22 cellular contexts compared by ENCODE assay signal in genomic region chr6:151403919-151404308, GRCh38. TPM values are rescaled to one million over a fixed set of nuclear protein-coding genes. Genes with fewer than 3 reads are reported as not detected.
DNase-seq lines count a peak whose midpoint lies in the region; ATAC-seq, FAIRE-seq and TF ChIP-seq lines count a peak whose summit lies in the region.
"Had no signal": no experiment of that assay in that cellular context is flagged by ENCODE, and none has a peak within 500 bp of the region (broad histone marks: within the 10 kb centered on the region; RNA-seq: fewer than 3 reads in every experiment).

No MANE protein-coding gene starts in this region.

- ATAC-seq in activated CD8-positive, alpha-beta T cell treated with anti-CD3 and anti-CD28 coated beads for 36 hours, result no peak
- ATAC-seq in activated CD8-positive, alpha-beta T cell treated with anti-CD3 and anti-CD28 coated beads, Interleukin-2, amount 10 ng/mL, durations not matched to agents 7 days and 5 days, result no peak
- no peak for ATAC-seq in natural killer cell
- ATAC-seq: gastroesophageal sphincter, Panc1 had no signal

- H3K36me3 Mint-ChIP-seq in activated CD8-positive, alpha-beta T cell treated with anti-CD3 and anti-CD28 coated beads for 36 hours (ENCODE audit: low read depth), result peaks cover 45% of the 10 kb centered on the region
- peaks cover 44% of the 10 kb centered on the region for H3K36me3 Mint-ChIP-seq in activated CD8-positive, alpha-beta T cell treated with anti-CD3 and anti-CD28 coated beads, Interleukin-2, amount 10 ng/mL, durations not matched to agents 7 days and 5 days (ENCODE audit: low read depth)
- peaks cover 28 to 40% (median 28%) of the 10 kb centered on the region in 3 experiments for H3K36me3 Mint-ChIP-seq in H9 (ENCODE audit: insufficient read depth in 1 of 3, low read depth in 3 of 3)
- H3K36me3 Mint-ChIP-seq in astrocyte (ENCODE audit: low read depth, unreplicated experiment), result peaks cover 17% of the 10 kb centered on the region
- H3K36me3 Mint-ChIP-seq in natural killer cell, result no peaks in the 10 kb centered on the region

- POLR2A ChIA-PET in activated CD8-positive, alpha-beta T cell treated with anti-CD3 and anti-CD28 coated beads for 36 hours (lab: Charles Lee), result no interaction called here
- POLR2A ChIA-PET in activated CD8-positive, alpha-beta T cell treated with anti-CD3 and anti-CD28 coated beads, Interleukin-2, amount 10 ng/mL, durations not matched to agents 7 days and 5 days (lab: Charles Lee), result no interaction called here

- H4K91ac ChIP-seq in H9 (ENCODE audit: insufficient read length, low read depth, low read length), result no peak overlapping the region

- peaks cover 37% of the 10 kb centered on the region for H3K4me1 Mint-ChIP-seq in activated CD8-positive, alpha-beta T cell treated with anti-CD3 and anti-CD28 coated beads for 36 hours (ENCODE audit: low read depth)
- H3K4me1 Mint-ChIP-seq in activated CD8-positive, alpha-beta T cell treated with anti-CD3 and anti-CD28 coated beads, Interleukin-2, amount 10 ng/mL, durations not matched to agents 7 days and 5 days (ENCODE audit: low read depth), result peaks cover 38% of the 10 kb centered on the region
- H3K4me1 Mint-ChIP-seq in H9 (peaks cover 0 to 6% of the 10 kb centered on the region in 2 experiments; a peak in 1 of 4 replicates), astrocyte (ENCODE audit: low read depth, unreplicated experiment) (peaks cover 9% of the 10 kb centered on the region), natural killer cell (peaks cover 40 to 46% of the 10 kb centered on the region in 2 donors)

- H3K4me3 Mint-ChIP-seq in activated CD8-positive, alpha-beta T cell treated with anti-CD3 and anti-CD28 coated beads for 36 hours, result no peak overlapping the region
- no peak overlapping the region for H3K4me3 Mint-ChIP-seq in activated CD8-positive, alpha-beta T cell treated with anti-CD3 and anti-CD28 coated beads, Interleukin-2, amount 10 ng/mL, durations not matched to agents 7 days and 5 days
- H3K4me3 Mint-ChIP-seq in H9, result no peak overlapping the region
- no peak overlapping the region for H3K4me3 Mint-ChIP-seq in astrocyte (ENCODE audit: unreplicated experiment)
- no peak overlapping the region for H3K4me3 Mint-ChIP-seq in natural killer cell

- intact Hi-C loops in activated CD8-positive, alpha-beta T cell treated with anti-CD3 and anti-CD28 coated beads for 36 hours (cut with micrococcal nuclease), result no loop called here
- intact Hi-C loops in natural killer cell (cut with micrococcal nuclease), result no loop called here

- H3K23me2 ChIP-seq in H9 (ENCODE audit: insufficient read length, low read depth, low read length, poor library complexity, severe bottlenecking), result no peaks in the 10 kb centered on the region

- TF ChIP-seq CTCF in activated CD8-positive, alpha-beta T cell treated with anti-CD3 and anti-CD28 coated beads for 36 hours (IDR thresholded peaks at IDR 0.05), result no peak
- no peak for TF ChIP-seq CTCF in H9 (conservative IDR thresholded peaks at IDR 0.05)
- no peak for TF ChIP-seq CTCF in astrocyte (IDR thresholded peaks at IDR 0.05; ENCODE audit: insufficient read depth, low read depth, low read length)
- no peak for TF ChIP-seq CTCF in natural killer cell (IDR thresholded peaks at IDR 0.05)

- no peaks in the 10 kb centered on the region for H3K9me3 ChIP-seq in H9 (ENCODE audit: control insufficient read depth, low read depth, low read length)
- H3K9me3 ChIP-seq in astrocyte (ENCODE audit: insufficient read depth, low read depth, low read length), result no peaks in the 10 kb centered on the region
- H3K9me3 ChIP-seq: gastroesophageal sphincter, tibial nerve had no signal

- H3K36me3 ChIP-seq in astrocyte (ENCODE audit: insufficient read depth, low read length), result peaks cover 8% of the 10 kb centered on the region

- no peak overlapping the region for H2BK12ac ChIP-seq in H9 (ENCODE audit: insufficient read length, low read depth, low read length)

- no peaks in the 10 kb centered on the region for H3K27me3 Mint-ChIP-seq in activated CD8-positive, alpha-beta T cell treated with anti-CD3 and anti-CD28 coated beads for 36 hours
- no peaks in the 10 kb centered on the region for H3K27me3 Mint-ChIP-seq in activated CD8-positive, alpha-beta T cell treated with anti-CD3 and anti-CD28 coated beads, Interleukin-2, amount 10 ng/mL, durations not matched to agents 7 days and 5 days (ENCODE audit: low read depth)
- no peaks in the 10 kb centered on the region for H3K27me3 Mint-ChIP-seq in H9 (ENCODE audit: low read depth)
- no peaks in the 10 kb centered on the region for H3K27me3 Mint-ChIP-seq in astrocyte (ENCODE audit: low read depth, unreplicated experiment)
- H3K27me3 Mint-ChIP-seq in natural killer cell (ENCODE audit: low read depth in 2 of 2), result no peaks in the 10 kb centered on the region

- H3K18ac ChIP-seq in H9 (ENCODE audit: insufficient read length, low read depth, low read length), result no peak overlapping the region

- peaks cover 15% of the 10 kb centered on the region; the same call in 1 of the 2 replicates for H3K79me2 ChIP-seq in H9 (ENCODE audit: insufficient read depth, low read length)
- H3K79me2 ChIP-seq in astrocyte (ENCODE audit: insufficient read depth, low read length), result peaks cover 59% of the 10 kb centered on the region

- H3K23ac ChIP-seq in H9 (ENCODE audit: insufficient read length, low read depth, low read length), result no peak overlapping the region

- H3K79me1 ChIP-seq in H9 (ENCODE audit: insufficient read depth, low read depth, low read length, poor library complexity, severe bottlenecking), result peaks cover 6% of the 10 kb centered on the region

- no peak overlapping the region for H4K5ac ChIP-seq in H9 (ENCODE audit: insufficient read length, low read depth, low read length)

- DNase-seq in activated CD8-positive, alpha-beta T cell treated with anti-CD3 and anti-CD28 coated beads for 36 hours, result no peak
- DNase-seq in activated CD8-positive, alpha-beta T cell treated with anti-CD3 and anti-CD28 coated beads, Interleukin-2, amount 10 ng/mL, durations not matched to agents 7 days and 5 days, result no peak
- no peak for DNase-seq in H9
- DNase-seq in astrocyte (ENCODE audit: low read depth), result no peak
- DNase-seq in natural killer cell, result no peak
- no peak for DNase-seq in AG20443 (ENCODE audit: low spot score)
- no peak for DNase-seq in activated CD4-positive, CD25-positive, alpha-beta regulatory T cell treated with anti-CD3 and anti-CD28 coated beads, Interleukin-2, amount 50 U/mL, for 72 hours
- no peak for DNase-seq in GDM1 (lab: John Stamatoyannopoulos, UW)
- DNase-seq: activated CD4-positive, alpha-beta T cell treated with anti-CD3 and anti-CD28 coated beads, Interleukin-2, amount 50 U/mL, for 4 hours; activated gamma-delta T cell; amygdala; hippocampal formation; mesenchymal stem cell; NCI-H2171 treated with DMSO at 0.1 percent for 48 hours; NCI-H510A treated with DMSO at 0.1 percent for 48 hours; occipital lobe; SW 1271; T-helper 9 cell had no signal

- CTCF ChIA-PET in activated CD8-positive, alpha-beta T cell treated with anti-CD3 and anti-CD28 coated beads for 36 hours (lab: Charles Lee), result interaction anchor here (3.6 kb wide), 1 partner anchor 8 kb away, joined by 40 read pairs; no protein-coding TSS in a partner anchor
- CTCF ChIA-PET in activated CD8-positive, alpha-beta T cell treated with anti-CD3 and anti-CD28 coated beads, Interleukin-2, amount 10 ng/mL, durations not matched to agents 7 days and 5 days (lab: Charles Lee), result interaction anchor here (2.6 kb wide), 1 partner anchor 37 kb away, joined by 12 read pairs; no protein-coding TSS in a partner anchor

- H3K27ac ChIP-seq in H9 (ENCODE audit: insufficient read length, low read depth, low read length), result no peak overlapping the region
- H3K27ac ChIP-seq in astrocyte (ENCODE audit: low read depth, low read length), result no peak overlapping the region
- H3K27ac ChIP-seq: gastroesophageal sphincter, tibial nerve had no signal

- H3K56ac ChIP-seq in H9 (ENCODE audit: insufficient read length, low read depth, low read length), result no peak overlapping the region

- no peaks in the 10 kb centered on the region for H3K4me1 ChIP-seq in H9 (ENCODE audit: insufficient read depth, low read length)
- no peaks in the 10 kb centered on the region for H3K4me1 ChIP-seq in astrocyte (ENCODE audit: insufficient read depth, low read length)

- no peak overlapping the region for H3K9ac ChIP-seq in H9 (ENCODE audit: extremely low read depth, insufficient read length, low read length)
- H3K9ac ChIP-seq in astrocyte (ENCODE audit: low read length), result no peak overlapping the region

- H2BK15ac ChIP-seq in H9 (ENCODE audit: low read depth, low read length), result no peak overlapping the region

- H2AFZ ChIP-seq in H9 (ENCODE audit: low read length) (no peak overlapping the region), astrocyte (ENCODE audit: low read depth, low read length) (no peak overlapping the region)

- no peaks in the 10 kb centered on the region for H4K20me1 ChIP-seq in H9 (ENCODE audit: control insufficient read depth, insufficient read depth, insufficient read length)
- H4K20me1 ChIP-seq in astrocyte (ENCODE audit: insufficient read depth, low read length), result peaks cover 68% of the 10 kb centered on the region

- no peaks in the 10 kb centered on the region for H3K27me3 ChIP-seq in H9 (ENCODE audit: insufficient read depth, low read length)
- no peaks in the 10 kb centered on the region for H3K27me3 ChIP-seq in astrocyte (ENCODE audit: insufficient read depth, low read length)
- H3K27me3 ChIP-seq: gastroesophageal sphincter, tibial nerve had no signal

- no peak overlapping the region for H2BK20ac ChIP-seq in H9 (ENCODE audit: low read depth, low read length, poor library complexity, severe bottlenecking)

- H3T11ph ChIP-seq in H9 (ENCODE audit: low read length), result no peak overlapping the region

- no peak overlapping the region for H3K4me3 ChIP-seq in astrocyte (ENCODE audit: insufficient read depth, low read depth, low read length)
- H3K4me3 ChIP-seq: gastroesophageal sphincter, tibial nerve had no signal

- 100% methylated on average over 1 of the region's 4 CpGs for WGBS in H9 (ENCODE audit: extremely low coverage, insufficient read length, low lambda C conversion rate)

- no peaks in the 10 kb centered on the region for H3K9me3 Mint-ChIP-seq in activated CD8-positive, alpha-beta T cell treated with anti-CD3 and anti-CD28 coated beads for 36 hours
- no peaks in the 10 kb centered on the region for H3K9me3 Mint-ChIP-seq in activated CD8-positive, alpha-beta T cell treated with anti-CD3 and anti-CD28 coated beads, Interleukin-2, amount 10 ng/mL, durations not matched to agents 7 days and 5 days (ENCODE audit: insufficient read depth)
- no peaks in the 10 kb centered on the region; a peak in 1 of 5 replicates for H3K9me3 Mint-ChIP-seq in H9
- no peaks in the 10 kb centered on the region for H3K9me3 Mint-ChIP-seq in astrocyte (ENCODE audit: unreplicated experiment)
- no peaks in the 10 kb centered on the region for H3K9me3 Mint-ChIP-seq in natural killer cell

- H2AK5ac ChIP-seq in H9 (ENCODE audit: insufficient read length, low read length), result no peak overlapping the region

- H2BK120ac ChIP-seq in H9 (ENCODE audit: low read depth, low read length, poor library complexity, severe bottlenecking), result no peak overlapping the region

- H3K4me2 ChIP-seq in H9 (ENCODE audit: insufficient read depth, insufficient read length, low read length) (no peak overlapping the region), astrocyte (ENCODE audit: low read length) (no peak overlapping the region)

- H2BK5ac ChIP-seq in H9 (ENCODE audit: insufficient read length, low read length), result no peak overlapping the region

- FAIRE-seq in astrocyte (lab: Jason Lieb, UNC), result no peak
- FAIRE-seq: endometrium had no signal

- no peak overlapping the region for H3K14ac ChIP-seq in H9 (ENCODE audit: insufficient read depth, low read length)

- H3K4ac ChIP-seq in H9 (ENCODE audit: low read depth, low read length), result no peak overlapping the region

- no peak overlapping the region for H4K8ac ChIP-seq in H9 (replicated peaks; ENCODE audit: insufficient read length, low read depth, low read length)

- peak overlapping the region; percentile 7 for H3K27ac Mint-ChIP-seq in activated CD8-positive, alpha-beta T cell treated with anti-CD3 and anti-CD28 coated beads for 36 hours
- H3K27ac Mint-ChIP-seq in activated CD8-positive, alpha-beta T cell treated with anti-CD3 and anti-CD28 coated beads, Interleukin-2, amount 10 ng/mL, durations not matched to agents 7 days and 5 days, result no peak overlapping the region
- H3K27ac Mint-ChIP-seq in H9 (peak overlapping the region in 2 of 3 experiments; percentile 1 to 64; a peak in 3 of 7 replicates), astrocyte (ENCODE audit: unreplicated experiment) (peak overlapping the region; percentile 78), natural killer cell (peak overlapping the region; percentile 63 to 67)

RNA-seq across cellular contexts. Expression of gene ZBTB2, which starts 12.6 kb away (rescaled TPM):
- total RNA-seq in activated CD8-positive, alpha-beta T cell treated with anti-CD3 and anti-CD28 coated beads for 36 hours, result 10 to 100 TPM; 16.5 to 16.7 TPM
- 10 to 100 TPM; 24.0 to 25.6 TPM for total RNA-seq in activated CD8-positive, alpha-beta T cell treated with anti-CD3 and anti-CD28 coated beads, Interleukin-2, amount 10 ng/mL, durations not matched to agents 7 days and 5 days
- 30.5 and 31.4 TPM in 2 replicates for total RNA-seq in H9 (2021)
- 19.3 and 20.8 TPM in 2 replicates for total RNA-seq in astrocyte
- 10 to 100 TPM; 27.4 to 36.9 (median 29.9) TPM for total RNA-seq in natural killer cell

RNA-seq across cellular contexts. Expression of gene RMND1, which starts 48.0 kb away (rescaled TPM):
- total RNA-seq in activated CD8-positive, alpha-beta T cell treated with anti-CD3 and anti-CD28 coated beads for 36 hours, result 10 to 100 TPM; 19.0 to 19.7 TPM
- 10 to 100 TPM; 18.6 to 19.2 TPM for total RNA-seq in activated CD8-positive, alpha-beta T cell treated with anti-CD3 and anti-CD28 coated beads, Interleukin-2, amount 10 ng/mL, durations not matched to agents 7 days and 5 days
- total RNA-seq in H9 (2021) (25.2 and 27.0 TPM in 2 replicates), astrocyte (22.7 and 25.9 TPM in 2 replicates), natural killer cell (10 to 100 TPM; 10.6 to 14.7 (median 11.3) TPM)
